10 cellular contexts compared by ENCODE assay signal in genomic region chr9:70485273-70485858, GRCh38.
DNase-seq lines count a peak whose midpoint lies in the region; ATAC-seq and TF ChIP-seq lines count a peak whose summit lies in the region.
"Had no signal": no experiment of that assay in that cellular context is flagged by ENCODE, and none has a peak within 500 bp of the region (broad histone marks: within the 10 kb centered on the region; RNA-seq: fewer than 3 reads in every experiment).

No MANE protein-coding gene starts in this region.

- no peaks in the 10 kb centered on the region for H3K36me3 Mint-ChIP-seq in activated T-cell treated with anti-CD3 and anti-CD28 coated beads, Interleukin-2, amount 50 U/mL, for 24 hours (ENCODE audit: low read depth)
- H3K36me3 Mint-ChIP-seq in osteocyte (ENCODE audit: unreplicated experiment): no peaks in the 10 kb centered on the region

- H3K27me3 Mint-ChIP-seq in activated T-cell treated with anti-CD3 and anti-CD28 coated beads, Interleukin-2, amount 50 U/mL, for 24 hours: no peaks in the 10 kb centered on the region
- no peaks in the 10 kb centered on the region for H3K27me3 Mint-ChIP-seq in osteocyte (ENCODE audit: unreplicated experiment)
- H3K27me3 Mint-ChIP-seq: stimulated activated naive CD8-positive, alpha-beta T cell treated with anti-CD3 and anti-CD28 coated beads, Interleukin-15, amount 100 ng/mL, for 72 hours had no signal

- no peak for TF ChIP-seq CTCF in fibroblast of the aortic adventitia (IDR thresholded peaks at IDR 0.05; ENCODE audit: insufficient read depth, low read length)
- no peak for TF ChIP-seq CTCF in osteocyte (IDR thresholded peaks at IDR 0.05)

- peak overlapping the region; percentile 2 for H3K27ac Mint-ChIP-seq in activated T-cell treated with anti-CD3 and anti-CD28 coated beads, Interleukin-2, amount 50 U/mL, for 24 hours
- H3K27ac Mint-ChIP-seq in osteocyte (ENCODE audit: unreplicated experiment): peak overlapping the region; percentile 75

- no peak for ATAC-seq in GM21423 (IDR thresholded peaks at IDR 0.05; ENCODE audit: unreplicated experiment)

- peaks cover 12% of the 10 kb centered on the region for H3K4me1 Mint-ChIP-seq in activated T-cell treated with anti-CD3 and anti-CD28 coated beads, Interleukin-2, amount 50 U/mL, for 24 hours (ENCODE audit: low read depth)
- peaks cover 74% of the 10 kb centered on the region for H3K4me1 Mint-ChIP-seq in osteocyte (ENCODE audit: unreplicated experiment)

- H3K9me3 Mint-ChIP-seq in activated T-cell treated with anti-CD3 and anti-CD28 coated beads, Interleukin-2, amount 50 U/mL, for 24 hours: no peaks in the 10 kb centered on the region
- H3K9me3 Mint-ChIP-seq in osteocyte (ENCODE audit: unreplicated experiment): no peaks in the 10 kb centered on the region
- H3K9me3 Mint-ChIP-seq: stimulated activated naive CD8-positive, alpha-beta T cell treated with anti-CD3 and anti-CD28 coated beads, Interleukin-15, amount 100 ng/mL, for 72 hours had no signal

- H3K4me3 Mint-ChIP-seq in activated T-cell treated with anti-CD3 and anti-CD28 coated beads, Interleukin-2, amount 50 U/mL, for 24 hours: no peak overlapping the region
- no peak overlapping the region for H3K4me3 Mint-ChIP-seq in osteocyte (ENCODE audit: unreplicated experiment)
- H3K4me3 Mint-ChIP-seq: stimulated activated naive CD8-positive, alpha-beta T cell treated with anti-CD3 and anti-CD28 coated beads, Interleukin-15, amount 100 ng/mL, for 72 hours had no signal

- H3K4me3 ChIP-seq in fibroblast of the aortic adventitia (ENCODE audit: low read depth, low read length): no peak overlapping the region

- no peak for DNase-seq in activated T-cell treated with anti-CD3 and anti-CD28 coated beads, Interleukin-2, amount 50 U/mL, for 24 hours
- no peak for DNase-seq in activated T-cell treated with anti-CD3 and anti-CD28 coated beads, Interleukin-2, amount 50 U/mL, for 48 hours
- peak; percentile 34 for DNase-seq in fibroblast of the aortic adventitia (ENCODE audit: low read depth)
- no peak for DNase-seq in osteocyte (ENCODE audit: extremely low spot score, unreplicated experiment)
- peak; percentile 58 for DNase-seq in ureter (ENCODE audit: low spot score)
- no peak for DNase-seq in DMS79 treated with DMSO at 0.1 percent for 48 hours (lab: John Stamatoyannopoulos, UW)
- DNase-seq in NCI-H524 (lab: John Stamatoyannopoulos, UW): no peak
- DNase-seq: NCI-H187; stimulated activated naive CD8-positive, alpha-beta T cell treated with anti-CD3 and anti-CD28 coated beads, Interleukin-15, amount 100 ng/mL, for 72 hours had no signal

Comparison
In these comparisons a context has a peak if more than half of its experiments do, and no peak if none do; other contexts are left out.
1. DNase-seq: peak in fibroblast of the aortic adventitia (single experiment) and ureter (single experiment); none in activated T-cell treated with anti-CD3 and anti-CD28 coated beads, Interleukin-2, amount 50 U/mL, for 24 hours (single experiment), activated T-cell treated with anti-CD3 and anti-CD28 coated beads, Interleukin-2, amount 50 U/mL, for 48 hours (0 of 2), osteocyte (single experiment), DMS79 treated with DMSO at 0.1 percent for 48 hours (single experiment) and NCI-H524 (0 of 2).